Comparison of ENCODE assay signal across 25 cellular contexts in genomic region chr12:21962821-21963220, GRCh38. TPM values are rescaled to one million over a fixed set of nuclear protein-coding genes. Genes with fewer than 3 reads are reported as not detected.
A peak's percentile ranks its signal among the peaks of the same experiment; 100 is the strongest.
DNase-seq lines count a peak whose midpoint lies in the region; ATAC-seq and TF ChIP-seq lines count a peak whose summit lies in the region.
"Had no signal": no experiment of that assay in that cellular context is flagged by ENCODE, and none has a peak within 500 bp of the region (broad histone marks: within the 10 kb centered on the region; RNA-seq: fewer than 3 reads in every experiment).

No MANE protein-coding gene starts in this region.

- no peak overlapping the region for H3K27ac Mint-ChIP-seq in activated CD4-positive, alpha-beta memory T cell treated with anti-CD3 and anti-CD28 coated beads, Interleukin-2, amount 10 ng/mL, durations not matched to agents 7 days and 5 days
- H3K27ac Mint-ChIP-seq: CD4-positive, alpha-beta memory T cell had no signal

- WGBS in heart right ventricle, 2 donors, result 90 to 92% methylated on average over 5 of the region's 5 CpGs

- H3K27ac ChIP-seq in heart right ventricle, result no peak overlapping the region
- peak overlapping the region; percentile 59 for H3K27ac ChIP-seq in epithelial cell of prostate
- H3K27ac ChIP-seq: BLaER1, KMS-11, SK-N-MC had no signal

- H3K27me3 Mint-ChIP-seq in activated CD4-positive, alpha-beta memory T cell treated with anti-CD3 and anti-CD28 coated beads, Interleukin-2, amount 10 ng/mL, durations not matched to agents 7 days and 5 days, result no peaks in the 10 kb centered on the region

- TF ChIP-seq CTCF in heart right ventricle (IDR thresholded peaks at IDR 0.05), result peak in 5 of 9 donors; percentile 11 to 29 (median 23)
- TF ChIP-seq CTCF in AG09309 (IDR thresholded peaks at IDR 0.05; ENCODE audit: control insufficient read depth, insufficient read depth, low read depth, low read length, missing control alignments), result peak; percentile 2
- 0 out of 2 replicates have a peak, but pooled peaks have one; percentile 11 for TF ChIP-seq CTCF in Loucy (conservative IDR thresholded peaks at IDR 0.05; ENCODE audit: low read length)

- ATAC-seq in heart right ventricle (no peak), Right ventricle myocardium inferior (no peak), GM18867 (IDR thresholded peaks at IDR 0.05; ENCODE audit: unreplicated experiment) (no peak)
- ATAC-seq: GM12878 had no signal

- no peaks in the 10 kb centered on the region for H4K20me1 ChIP-seq in Loucy (ENCODE audit: insufficient read depth, low read length, poor library complexity, severe bottlenecking)
- H4K20me1 ChIP-seq: BLaER1 had no signal

- no peaks in the 10 kb centered on the region for H3K36me3 Mint-ChIP-seq in activated CD4-positive, alpha-beta memory T cell treated with anti-CD3 and anti-CD28 coated beads, Interleukin-2, amount 10 ng/mL, durations not matched to agents 7 days and 5 days (ENCODE audit: low read depth)
- H3K36me3 Mint-ChIP-seq: CD4-positive, alpha-beta memory T cell had no signal

- H3K4me3 ChIP-seq in heart right ventricle, result no peak overlapping the region
- H3K4me3 ChIP-seq in AG09309 (ENCODE audit: control insufficient read depth, low read depth, low read length), result no peak overlapping the region
- no peak overlapping the region for H3K4me3 ChIP-seq in Loucy (ENCODE audit: low read length, poor library complexity, severe bottlenecking)
- H3K4me3 ChIP-seq: BLaER1, GM12878, SK-N-MC had no signal

- POLR2A ChIA-PET in activated CD4-positive, alpha-beta memory T cell treated with anti-CD3 and anti-CD28 coated beads, Interleukin-2, amount 10 ng/mL, durations not matched to agents 7 days and 5 days (lab: Charles Lee), result no interaction called here

- H3K4me1 ChIP-seq in heart right ventricle, result no peaks in the 10 kb centered on the region
- no peaks in the 10 kb centered on the region for H3K4me1 ChIP-seq in Loucy (ENCODE audit: insufficient read depth, low read length, poor library complexity, severe bottlenecking)
- H3K4me1 ChIP-seq: BLaER1, Caco-2 had no signal

- no peaks in the 10 kb centered on the region for H3K27me3 ChIP-seq in heart right ventricle
- H3K27me3 ChIP-seq in Loucy (ENCODE audit: insufficient read depth, low read length, poor library complexity, severe bottlenecking), result no peaks in the 10 kb centered on the region
- H3K27me3 ChIP-seq: BLaER1 had no signal

- H3K4me3 Mint-ChIP-seq in activated CD4-positive, alpha-beta memory T cell treated with anti-CD3 and anti-CD28 coated beads, Interleukin-2, amount 10 ng/mL, durations not matched to agents 7 days and 5 days, result no peak overlapping the region
- H3K4me3 Mint-ChIP-seq: CD4-positive, alpha-beta memory T cell had no signal

- H2AFZ ChIP-seq in Loucy (ENCODE audit: low read length), result no peak overlapping the region

- H3F3A ChIP-seq in Loucy (ENCODE audit: low read depth), result no peaks in the 10 kb centered on the region

- intact Hi-C loops in heart right ventricle (cut with DNase I), result no loop called here
- intact Hi-C loops in Right ventricle myocardium inferior (cut with DNase I), result no loop called here

- no peaks in the 10 kb centered on the region for H3K4me1 Mint-ChIP-seq in activated CD4-positive, alpha-beta memory T cell treated with anti-CD3 and anti-CD28 coated beads, Interleukin-2, amount 10 ng/mL, durations not matched to agents 7 days and 5 days
- H3K4me1 Mint-ChIP-seq: CD4-positive, alpha-beta memory T cell had no signal

- H3K9me3 ChIP-seq in heart right ventricle (peaks cover 0 to 42% (median 6%) of the 10 kb centered on the region in 11 donors), Loucy (ENCODE audit: insufficient read depth, low read depth, low read length) (no peaks in the 10 kb centered on the region)

- DNase-seq in heart right ventricle (no peak), Right ventricle myocardium inferior (ENCODE audit: missing footprints) (no peak), AG09309 (ENCODE audit: low read depth) (no peak), epithelial cell of prostate (ENCODE audit: low read depth, low spot score) (no peak), NCI-H1105 (lab: John Stamatoyannopoulos, UW) (no peak)
- no peak for DNase-seq in activated CD4-positive, alpha-beta memory T cell treated with anti-CD3 and anti-CD28 coated beads, Interleukin-2, amount 10 ng/mL, durations not matched to agents 7 days and 5 days
- DNase-seq: Caco-2; CD4-positive, alpha-beta memory T cell; DMS 273 treated with DMSO at 0.1 percent for 48 hours; DMS79 treated with DMSO at 0.1 percent for 48 hours; MV-4-11; NCI-H1417; NCI-H1694 treated with DMSO at 0.1 percent for 48 hours; NCI-H2081 treated with DMSO at 0.1 percent for 48 hours; NCI-H2171 treated with DMSO at 0.1 percent for 48 hours; NCI-H524 treated with DMSO at 0.1 percent for 48 hours; NCI-H82; OCI-M1; SHP77 had no signal

- no peak overlapping the region for H3K4me2 ChIP-seq in Loucy (ENCODE audit: low read depth, low read length, poor library complexity, severe bottlenecking)
- H3K4me2 ChIP-seq: BLaER1, KMS-11 had no signal

- CTCF ChIA-PET in activated CD4-positive, alpha-beta memory T cell treated with anti-CD3 and anti-CD28 coated beads, Interleukin-2, amount 10 ng/mL, durations not matched to agents 7 days and 5 days (lab: Charles Lee), result no interaction called here

- H3K9me3 Mint-ChIP-seq in activated CD4-positive, alpha-beta memory T cell treated with anti-CD3 and anti-CD28 coated beads, Interleukin-2, amount 10 ng/mL, durations not matched to agents 7 days and 5 days, result no peaks in the 10 kb centered on the region

- no peaks in the 10 kb centered on the region for H3K79me2 ChIP-seq in Loucy (ENCODE audit: insufficient read depth, low read length)

- no peaks in the 10 kb centered on the region for H3K9me2 ChIP-seq in Loucy (replicated peaks; ENCODE audit: low read depth, low read length)

- H3K36me3 ChIP-seq in heart right ventricle (no peaks in the 10 kb centered on the region), Loucy (ENCODE audit: insufficient read depth, low read length) (no peaks in the 10 kb centered on the region)
- H3K36me3 ChIP-seq: BLaER1 had no signal

- no peak overlapping the region for H3K9ac ChIP-seq in Loucy (ENCODE audit: low read depth, low read length, poor library complexity, severe bottlenecking)
- H3K9ac ChIP-seq: BLaER1, KMS-11 had no signal

RNA-seq across cellular contexts. Expression of gene ABCC9, which starts 21.6 kb away (rescaled TPM):
- total RNA-seq in heart right ventricle (100 to 1,000 TPM in 6 of 10 donors, 10 to 100 TPM in 4; 64.3 to 128 (median 104) TPM), Right ventricle myocardium inferior (78.1 TPM)
- 10 to 100 TPM in 1 of 2 donors, 1 to 10 TPM in 1; 8.7 to 21.1 TPM for polyA plus RNA-seq in heart right ventricle
- total RNA-seq in activated CD4-positive, alpha-beta memory T cell treated with anti-CD3 and anti-CD28 coated beads, Interleukin-2, amount 10 ng/mL, durations not matched to agents 7 days and 5 days, result not detected
- total RNA-seq: CD4-positive, alpha-beta memory T cell had no signal
- polyA plus RNA-seq: CD4-positive, alpha-beta memory T cell had no signal

Comparison
In these comparisons a context has a peak if more than half of its experiments do, and no peak if none do; other contexts are left out.
1. RNA of gene ABCC9, which starts 21.6 kb away (total RNA-seq): 64.3 to 128 TPM in heart right ventricle and 78.1 TPM in Right ventricle myocardium inferior (single experiment); not detected in activated CD4-positive, alpha-beta memory T cell treated with anti-CD3 and anti-CD28 coated beads, Interleukin-2, amount 10 ng/mL, durations not matched to agents 7 days and 5 days; every median in the first group is over 10 times any median in the second.
2. Peak in every context shown above with its lines, with median percentiles within 50 percentile points of each other: CTCF ChIP-seq.